1 cellular context compared by ENCODE assay signal in the genomic region with DNA sequence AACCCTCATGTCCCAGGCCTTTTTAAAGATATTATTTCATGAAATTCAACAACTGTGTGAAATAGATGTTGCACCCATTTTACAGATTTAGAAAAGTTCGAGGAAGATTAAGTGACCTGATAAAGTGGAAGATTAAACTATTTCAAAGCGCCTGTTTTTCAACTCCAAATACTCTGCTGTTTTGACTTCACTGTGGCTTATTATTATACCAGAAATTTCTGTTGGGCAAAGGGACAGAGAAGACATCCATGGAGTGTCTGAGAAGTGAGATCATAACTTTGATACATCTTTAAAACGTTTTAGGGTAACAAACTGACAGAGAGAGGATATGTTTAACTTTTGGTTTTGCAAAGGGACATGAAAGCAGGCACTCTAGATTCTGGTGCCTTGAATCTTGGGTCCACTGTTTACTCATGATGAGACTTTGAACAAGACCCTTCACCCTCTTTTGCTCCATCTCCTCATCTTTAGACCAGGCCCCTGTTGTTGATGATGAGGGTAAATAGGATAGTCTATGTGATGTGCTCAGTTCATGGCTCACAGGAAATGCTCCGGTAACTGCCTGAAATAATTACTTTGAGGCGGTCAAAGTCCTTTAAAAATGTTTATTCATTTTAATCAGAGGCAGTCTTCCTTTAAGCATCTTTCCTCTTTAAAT.
A peak's percentile ranks its signal among the peaks of the same experiment; 100 is the strongest.
TF ChIP-seq lines count a peak whose summit lies in the region.

No MANE protein-coding gene starts in this region.

TF ChIP-seq in HepG2, 621 proteins besides CTCF, POLR2A, EP300 and RAD21 (continued from another document and continues in another):
- TF ChIP-seq, protein P1, sequence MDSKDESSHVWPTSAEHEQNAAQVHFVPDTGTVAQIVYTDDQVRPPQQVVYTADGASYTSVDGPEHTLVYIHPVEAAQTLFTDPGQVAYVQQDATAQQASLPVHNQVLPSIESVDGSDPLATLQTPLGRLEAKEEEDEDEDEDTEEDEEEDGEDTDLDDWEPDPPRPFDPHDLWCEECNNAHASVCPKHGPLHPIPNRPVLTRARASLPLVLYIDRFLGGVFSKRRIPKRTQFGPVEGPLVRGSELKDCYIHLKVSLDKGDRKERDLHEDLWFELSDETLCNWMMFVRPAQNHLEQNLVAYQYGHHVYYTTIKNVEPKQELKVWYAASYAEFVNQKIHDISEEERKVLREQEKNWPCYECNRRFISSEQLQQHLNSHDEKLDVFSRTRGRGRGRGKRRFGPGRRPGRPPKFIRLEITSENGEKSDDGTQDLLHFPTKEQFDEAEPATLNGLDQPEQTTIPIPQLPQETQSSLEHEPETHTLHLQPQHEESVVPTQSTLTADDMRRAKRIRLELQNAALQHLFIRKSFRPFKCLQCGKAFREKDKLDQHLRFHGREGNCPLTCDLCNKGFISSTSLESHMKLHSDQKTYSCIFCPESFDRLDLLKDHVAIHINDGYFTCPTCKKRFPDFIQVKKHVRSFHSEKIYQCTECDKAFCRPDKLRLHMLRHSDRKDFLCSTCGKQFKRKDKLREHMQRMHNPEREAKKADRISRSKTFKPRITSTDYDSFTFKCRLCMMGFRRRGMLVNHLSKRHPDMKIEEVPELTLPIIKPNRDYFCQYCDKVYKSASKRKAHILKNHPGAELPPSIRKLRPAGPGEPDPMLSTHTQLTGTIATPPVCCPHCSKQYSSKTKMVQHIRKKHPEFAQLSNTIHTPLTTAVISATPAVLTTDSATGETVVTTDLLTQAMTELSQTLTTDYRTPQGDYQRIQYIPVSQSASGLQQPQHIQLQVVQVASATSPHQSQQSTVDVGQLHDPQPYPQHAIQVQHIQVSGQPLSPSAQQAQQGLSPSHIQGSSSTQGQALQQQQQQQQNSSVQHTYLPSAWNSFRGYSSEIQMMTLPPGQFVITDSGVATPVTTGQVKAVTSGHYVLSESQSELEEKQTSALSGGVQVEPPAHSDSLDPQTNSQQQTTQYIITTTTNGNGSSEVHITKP (CRISPR knock-in tag; IDR thresholded peaks at IDR 0.05; ENCODE audit: low read depth) = no peak
- TF ChIP-seq, protein P2, sequence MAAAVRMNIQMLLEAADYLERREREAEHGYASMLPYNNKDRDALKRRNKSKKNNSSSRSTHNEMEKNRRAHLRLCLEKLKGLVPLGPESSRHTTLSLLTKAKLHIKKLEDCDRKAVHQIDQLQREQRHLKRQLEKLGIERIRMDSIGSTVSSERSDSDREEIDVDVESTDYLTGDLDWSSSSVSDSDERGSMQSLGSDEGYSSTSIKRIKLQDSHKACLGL (CRISPR knock-in tag; IDR thresholded peaks at IDR 0.05) = no peak
- no peak for TF ChIP-seq NFIB (CRISPR knock-in tag; IDR thresholded peaks at IDR 0.05; ENCODE audit: borderline replicate concordance)
- TF ChIP-seq, protein P3, sequence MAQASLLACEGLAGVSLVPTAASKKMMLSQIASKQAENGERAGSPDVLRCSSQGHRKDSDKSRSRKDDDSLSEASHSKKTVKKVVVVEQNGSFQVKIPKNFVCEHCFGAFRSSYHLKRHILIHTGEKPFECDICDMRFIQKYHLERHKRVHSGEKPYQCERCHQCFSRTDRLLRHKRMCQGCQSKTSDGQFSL (CRISPR knock-in tag; IDR thresholded peaks at IDR 0.05) = no peak
- no peak for TF ChIP-seq ZNF224 (CRISPR knock-in tag; IDR thresholded peaks at IDR 0.05)
- no peak for TF ChIP-seq MLLT10 (CRISPR knock-in tag; IDR thresholded peaks at IDR 0.05)
- no peak for TF ChIP-seq ZNF572 (CRISPR knock-in tag; IDR thresholded peaks at IDR 0.05)
- TF ChIP-seq, protein P4, sequence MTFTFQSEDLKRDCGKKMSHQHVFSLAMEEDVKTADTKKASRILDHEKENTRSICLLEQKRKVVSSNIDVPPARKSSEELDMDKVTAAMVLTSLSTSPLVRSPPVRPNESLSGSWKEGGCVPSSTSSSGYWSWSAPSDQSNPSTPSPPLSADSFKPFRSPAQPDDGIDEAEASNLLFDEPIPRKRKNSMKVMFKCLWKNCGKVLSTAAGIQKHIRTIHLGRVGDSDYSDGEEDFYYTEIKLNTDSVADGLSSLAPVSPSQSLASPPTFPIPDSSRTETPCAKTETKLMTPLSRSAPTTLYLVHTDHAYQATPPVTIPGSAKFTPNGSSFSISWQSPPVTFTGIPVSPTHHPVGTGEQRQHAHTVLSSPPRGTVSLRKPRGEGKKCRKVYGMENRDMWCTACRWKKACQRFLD (CRISPR knock-in tag; IDR thresholded peaks at IDR 0.05; ENCODE audit: borderline replicate concordance) = no peak
- TF ChIP-seq, protein P5, sequence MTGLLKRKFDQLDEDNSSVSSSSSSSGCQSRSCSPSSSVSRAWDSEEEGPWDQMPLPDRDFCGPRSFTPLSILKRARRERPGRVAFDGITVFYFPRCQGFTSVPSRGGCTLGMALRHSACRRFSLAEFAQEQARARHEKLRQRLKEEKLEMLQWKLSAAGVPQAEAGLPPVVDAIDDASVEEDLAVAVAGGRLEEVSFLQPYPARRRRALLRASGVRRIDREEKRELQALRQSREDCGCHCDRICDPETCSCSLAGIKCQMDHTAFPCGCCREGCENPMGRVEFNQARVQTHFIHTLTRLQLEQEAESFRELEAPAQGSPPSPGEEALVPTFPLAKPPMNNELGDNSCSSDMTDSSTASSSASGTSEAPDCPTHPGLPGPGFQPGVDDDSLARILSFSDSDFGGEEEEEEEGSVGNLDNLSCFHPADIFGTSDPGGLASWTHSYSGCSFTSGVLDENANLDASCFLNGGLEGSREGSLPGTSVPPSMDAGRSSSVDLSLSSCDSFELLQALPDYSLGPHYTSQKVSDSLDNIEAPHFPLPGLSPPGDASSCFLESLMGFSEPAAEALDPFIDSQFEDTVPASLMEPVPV (CRISPR knock-in tag; IDR thresholded peaks at IDR 0.05) = no peak
- TF ChIP-seq ZNF564 (CRISPR knock-in tag; IDR thresholded peaks at IDR 0.05) = no peak
- no peak for TF ChIP-seq ZNF510 (CRISPR knock-in tag; IDR thresholded peaks at IDR 0.05; ENCODE audit: low read depth)
- TF ChIP-seq, protein P6, sequence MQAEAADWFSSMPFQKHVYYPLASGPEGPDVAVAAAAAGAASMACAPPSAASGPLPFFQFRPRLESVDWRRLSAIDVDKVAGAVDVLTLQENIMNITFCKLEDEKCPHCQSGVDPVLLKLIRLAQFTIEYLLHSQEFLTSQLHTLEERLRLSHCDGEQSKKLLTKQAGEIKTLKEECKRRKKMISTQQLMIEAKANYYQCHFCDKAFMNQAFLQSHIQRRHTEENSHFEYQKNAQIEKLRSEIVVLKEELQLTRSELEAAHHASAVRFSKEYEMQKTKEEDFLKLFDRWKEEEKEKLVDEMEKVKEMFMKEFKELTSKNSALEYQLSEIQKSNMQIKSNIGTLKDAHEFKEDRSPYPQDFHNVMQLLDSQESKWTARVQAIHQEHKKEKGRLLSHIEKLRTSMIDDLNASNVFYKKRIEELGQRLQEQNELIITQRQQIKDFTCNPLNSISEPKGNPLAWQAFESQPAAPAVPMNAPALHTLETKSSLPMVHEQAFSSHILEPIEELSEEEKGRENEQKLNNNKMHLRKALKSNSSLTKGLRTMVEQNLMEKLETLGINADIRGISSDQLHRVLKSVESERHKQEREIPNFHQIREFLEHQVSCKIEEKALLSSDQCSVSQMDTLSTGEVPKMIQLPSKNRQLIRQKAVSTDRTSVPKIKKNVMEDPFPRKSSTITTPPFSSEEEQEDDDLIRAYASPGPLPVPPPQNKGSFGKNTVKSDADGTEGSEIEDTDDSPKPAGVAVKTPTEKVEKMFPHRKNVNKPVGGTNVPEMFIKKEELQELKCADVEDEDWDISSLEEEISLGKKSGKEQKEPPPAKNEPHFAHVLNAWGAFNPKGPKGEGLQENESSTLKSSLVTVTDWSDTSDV (CRISPR knock-in tag; IDR thresholded peaks at IDR 0.05) = no peak
- TF ChIP-seq PHF20 (CRISPR knock-in tag; IDR thresholded peaks at IDR 0.05) = no peak
- no peak for TF ChIP-seq HHEX (CRISPR knock-in tag; IDR thresholded peaks at IDR 0.05)
- TF ChIP-seq ZNF337 (CRISPR knock-in tag; IDR thresholded peaks at IDR 0.05; ENCODE audit: borderline replicate concordance, low read depth) = no peak
- no peak for TF ChIP-seq ZNF230 (CRISPR knock-in tag; IDR thresholded peaks at IDR 0.05)
- TF ChIP-seq ONECUT2 (CRISPR knock-in tag; IDR thresholded peaks at IDR 0.05) = no peak
- TF ChIP-seq SOX6 (IDR thresholded peaks at IDR 0.05) = no peak
- peak; percentile 70 for TF ChIP-seq SOX6 (CRISPR knock-in tag; IDR thresholded peaks at IDR 0.05)
- TF ChIP-seq ZBTB38 (CRISPR knock-in tag; IDR thresholded peaks at IDR 0.05) = no peak
- peak; percentile 94 for TF ChIP-seq MIXL1 (CRISPR knock-in tag; IDR thresholded peaks at IDR 0.05)
- no peak for TF ChIP-seq ZNF616 (CRISPR knock-in tag; IDR thresholded peaks at IDR 0.05; ENCODE audit: low read depth)
- TF ChIP-seq, protein P7, sequence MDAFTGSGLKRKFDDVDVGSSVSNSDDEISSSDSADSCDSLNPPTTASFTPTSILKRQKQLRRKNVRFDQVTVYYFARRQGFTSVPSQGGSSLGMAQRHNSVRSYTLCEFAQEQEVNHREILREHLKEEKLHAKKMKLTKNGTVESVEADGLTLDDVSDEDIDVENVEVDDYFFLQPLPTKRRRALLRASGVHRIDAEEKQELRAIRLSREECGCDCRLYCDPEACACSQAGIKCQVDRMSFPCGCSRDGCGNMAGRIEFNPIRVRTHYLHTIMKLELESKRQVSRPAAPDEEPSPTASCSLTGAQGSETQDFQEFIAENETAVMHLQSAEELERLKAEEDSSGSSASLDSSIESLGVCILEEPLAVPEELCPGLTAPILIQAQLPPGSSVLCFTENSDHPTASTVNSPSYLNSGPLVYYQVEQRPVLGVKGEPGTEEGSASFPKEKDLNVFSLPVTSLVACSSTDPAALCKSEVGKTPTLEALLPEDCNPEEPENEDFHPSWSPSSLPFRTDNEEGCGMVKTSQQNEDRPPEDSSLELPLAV (CRISPR knock-in tag; conservative IDR thresholded peaks at IDR 0.05; ENCODE audit: low read depth) = no peak
- TF ChIP-seq ZNF30 (CRISPR knock-in tag; IDR thresholded peaks at IDR 0.05) = no peak
- TF ChIP-seq, protein P8, sequence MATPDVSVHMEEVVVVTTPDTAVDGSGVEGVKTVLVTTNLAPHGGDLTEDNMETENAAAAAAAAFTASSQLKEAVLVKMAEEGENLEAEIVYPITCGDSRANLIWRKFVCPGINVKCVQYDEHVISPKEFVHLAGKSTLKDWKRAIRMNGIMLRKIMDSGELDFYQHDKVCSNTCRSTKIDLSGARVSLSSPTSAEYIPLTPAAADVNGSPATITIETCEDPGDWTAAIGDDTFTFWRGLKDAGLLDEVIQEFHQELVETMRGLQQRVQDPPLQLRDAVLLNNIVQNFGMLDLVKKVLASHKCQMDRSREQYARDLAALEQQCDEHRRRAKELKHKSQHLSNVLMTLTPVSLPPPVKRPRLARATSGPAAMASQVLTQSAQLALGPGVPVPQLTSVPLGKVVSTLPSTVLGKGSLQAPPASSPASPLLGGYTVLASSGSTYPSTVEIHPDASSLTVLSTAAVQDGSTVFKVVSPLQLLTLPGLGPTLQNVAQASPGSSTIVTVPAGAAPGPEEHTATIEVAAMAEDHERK (CRISPR knock-in tag; IDR thresholded peaks at IDR 0.05; ENCODE audit: low read depth) = no peak
- TF ChIP-seq ZNF468 (CRISPR knock-in tag; IDR thresholded peaks at IDR 0.05) = no peak
- TF ChIP-seq, protein P9, sequence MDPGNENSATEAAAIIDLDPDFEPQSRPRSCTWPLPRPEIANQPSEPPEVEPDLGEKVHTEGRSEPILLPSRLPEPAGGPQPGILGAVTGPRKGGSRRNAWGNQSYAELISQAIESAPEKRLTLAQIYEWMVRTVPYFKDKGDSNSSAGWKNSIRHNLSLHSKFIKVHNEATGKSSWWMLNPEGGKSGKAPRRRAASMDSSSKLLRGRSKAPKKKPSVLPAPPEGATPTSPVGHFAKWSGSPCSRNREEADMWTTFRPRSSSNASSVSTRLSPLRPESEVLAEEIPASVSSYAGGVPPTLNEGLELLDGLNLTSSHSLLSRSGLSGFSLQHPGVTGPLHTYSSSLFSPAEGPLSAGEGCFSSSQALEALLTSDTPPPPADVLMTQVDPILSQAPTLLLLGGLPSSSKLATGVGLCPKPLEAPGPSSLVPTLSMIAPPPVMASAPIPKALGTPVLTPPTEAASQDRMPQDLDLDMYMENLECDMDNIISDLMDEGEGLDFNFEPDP (CRISPR knock-in tag; conservative IDR thresholded peaks at IDR 0.05) = no peak
- TF ChIP-seq, protein P10, sequence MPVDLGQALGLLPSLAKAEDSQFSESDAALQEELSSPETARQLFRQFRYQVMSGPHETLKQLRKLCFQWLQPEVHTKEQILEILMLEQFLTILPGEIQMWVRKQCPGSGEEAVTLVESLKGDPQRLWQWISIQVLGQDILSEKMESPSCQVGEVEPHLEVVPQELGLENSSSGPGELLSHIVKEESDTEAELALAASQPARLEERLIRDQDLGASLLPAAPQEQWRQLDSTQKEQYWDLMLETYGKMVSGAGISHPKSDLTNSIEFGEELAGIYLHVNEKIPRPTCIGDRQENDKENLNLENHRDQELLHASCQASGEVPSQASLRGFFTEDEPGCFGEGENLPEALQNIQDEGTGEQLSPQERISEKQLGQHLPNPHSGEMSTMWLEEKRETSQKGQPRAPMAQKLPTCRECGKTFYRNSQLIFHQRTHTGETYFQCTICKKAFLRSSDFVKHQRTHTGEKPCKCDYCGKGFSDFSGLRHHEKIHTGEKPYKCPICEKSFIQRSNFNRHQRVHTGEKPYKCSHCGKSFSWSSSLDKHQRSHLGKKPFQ (CRISPR knock-in tag; IDR thresholded peaks at IDR 0.05; ENCODE audit: insufficient replicate concordance) = no peak
- no peak for TF ChIP-seq NRL (CRISPR knock-in tag; IDR thresholded peaks at IDR 0.05; ENCODE audit: borderline replicate concordance)
- no peak for TF ChIP-seq ZFP36L2 (CRISPR knock-in tag; IDR thresholded peaks at IDR 0.05)
- TF ChIP-seq, protein P11, sequence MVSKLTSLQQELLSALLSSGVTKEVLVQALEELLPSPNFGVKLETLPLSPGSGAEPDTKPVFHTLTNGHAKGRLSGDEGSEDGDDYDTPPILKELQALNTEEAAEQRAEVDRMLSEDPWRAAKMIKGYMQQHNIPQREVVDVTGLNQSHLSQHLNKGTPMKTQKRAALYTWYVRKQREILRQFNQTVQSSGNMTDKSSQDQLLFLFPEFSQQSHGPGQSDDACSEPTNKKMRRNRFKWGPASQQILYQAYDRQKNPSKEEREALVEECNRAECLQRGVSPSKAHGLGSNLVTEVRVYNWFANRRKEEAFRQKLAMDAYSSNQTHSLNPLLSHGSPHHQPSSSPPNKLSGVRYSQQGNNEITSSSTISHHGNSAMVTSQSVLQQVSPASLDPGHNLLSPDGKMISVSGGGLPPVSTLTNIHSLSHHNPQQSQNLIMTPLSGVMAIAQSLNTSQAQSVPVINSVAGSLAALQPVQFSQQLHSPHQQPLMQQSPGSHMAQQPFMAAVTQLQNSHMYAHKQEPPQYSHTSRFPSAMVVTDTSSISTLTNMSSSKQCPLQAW (CRISPR knock-in tag; IDR thresholded peaks at IDR 0.05) = peak; percentile 72
- no peak for TF ChIP-seq ZNF335 (CRISPR knock-in tag; IDR thresholded peaks at IDR 0.05)
- 0 out of 2 replicates have a peak, but pooled peaks have one; percentile 41 for TF ChIP-seq FOXK2 (IDR thresholded peaks at IDR 0.05)
- no peak for TF ChIP-seq CBFB (CRISPR knock-in tag; IDR thresholded peaks at IDR 0.05)
- TF ChIP-seq, protein P12, sequence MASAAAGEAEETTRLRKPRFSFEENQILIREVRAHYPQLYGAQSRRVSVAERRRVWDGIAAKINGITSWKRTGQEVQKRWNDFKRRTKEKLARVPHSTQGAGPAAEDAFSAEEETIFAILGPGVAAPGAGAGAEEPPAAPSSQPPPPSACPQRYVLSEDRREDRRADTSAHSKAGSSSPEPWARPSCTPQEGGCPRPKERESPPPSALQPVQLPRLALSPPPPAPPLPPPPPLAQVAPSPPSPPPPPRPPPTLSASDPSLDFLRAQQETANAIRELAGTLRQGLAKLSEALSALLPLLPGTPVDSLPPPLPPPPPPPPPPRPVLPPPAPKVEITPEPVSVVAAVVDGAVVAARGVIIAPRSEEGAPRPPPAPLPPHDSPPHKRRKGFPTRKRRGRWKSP (CRISPR knock-in tag; IDR thresholded peaks at IDR 0.05) = no peak
